In genomic region chr16:25135239-25135878, GRCh38 we compare ENCODE assay signal across 12 cellular contexts. TPM values are rescaled to one million over a fixed set of nuclear protein-coding genes. Genes with fewer than 3 reads are reported as not detected.
DNase-seq lines count a peak whose midpoint lies in the region; ATAC-seq, FAIRE-seq and TF ChIP-seq lines count a peak whose summit lies in the region.
"Had no signal": no experiment of that assay in that cellular context is flagged by ENCODE, and none has a peak within 500 bp of the region (broad histone marks: within the 10 kb centered on the region; RNA-seq: fewer than 3 reads in every experiment).

No MANE protein-coding gene starts in this region.

- no peak for ATAC-seq in natural killer cell treated with Interleukin-12 subunit alpha and Interleukin-12 subunit beta and Interleukin-15 and Interleukin-18, amount 100 ng/mL, for 72 hours
- no peak for ATAC-seq in HG02884 (IDR thresholded peaks at IDR 0.05; ENCODE audit: unreplicated experiment)

- peaks cover 0 to 4% of the 10 kb centered on the region in 2 donors for H3K4me1 Mint-ChIP-seq in natural killer cell treated with Interleukin-12 subunit alpha and Interleukin-12 subunit beta and Interleukin-15 and Interleukin-18, amount 100 ng/mL, for 72 hours (ENCODE audit: low read depth in 2 of 2)
- H3K4me1 Mint-ChIP-seq: activated naive CD4-positive, alpha-beta T cell treated with anti-CD3 and anti-CD28 coated beads, Interleukin-2, amount 10 ng/mL, durations not matched to agents 7 days and 5 days had no signal

- H3K27me3 Mint-ChIP-seq in natural killer cell treated with Interleukin-12 subunit alpha and Interleukin-12 subunit beta and Interleukin-15 and Interleukin-18, amount 100 ng/mL, for 72 hours, result no peaks in the 10 kb centered on the region
- H3K27me3 Mint-ChIP-seq: activated naive CD4-positive, alpha-beta T cell treated with anti-CD3 and anti-CD28 coated beads, Interleukin-2, amount 10 ng/mL, durations not matched to agents 7 days and 5 days had no signal

- no peaks in the 10 kb centered on the region for H3K9me2 ChIP-seq in OCI-LY7 (ENCODE audit: insufficient read depth, low read length)

- H3K79me2 ChIP-seq in OCI-LY7 (ENCODE audit: insufficient read depth, low read depth, low read length), result no peaks in the 10 kb centered on the region
- no peaks in the 10 kb centered on the region for H3K79me2 ChIP-seq in fibroblast of lung (ENCODE audit: control insufficient read depth, insufficient read depth, low read length)

- peak overlapping the region; percentile 42 for H3K27ac ChIP-seq in AG04450 (ENCODE audit: low read depth, low read length)
- no peak overlapping the region for H3K27ac ChIP-seq in OCI-LY7 (ENCODE audit: low read depth, low read length, poor library complexity, severe bottlenecking)
- H3K27ac ChIP-seq in fibroblast of lung (ENCODE audit: insufficient read depth, low read length), result no peak overlapping the region
- H3K27ac ChIP-seq: WERI-Rb-1 had no signal

- BruUV-seq in OCI-LY7 (replicated peaks; lab: Mats Ljungman, UMichigan), result no TSS peak

- H3K4me2 ChIP-seq in OCI-LY7 (ENCODE audit: low read length), result no peak overlapping the region
- H3K4me2 ChIP-seq in fibroblast of lung (ENCODE audit: extremely low read depth, insufficient read depth, low read length), result no peak overlapping the region

- no peak for TF ChIP-seq POLR2A in H54 (IDR thresholded peaks at IDR 0.05; ENCODE audit: low read depth, low read length)

- H3K9me3 ChIP-seq in AG04450 (ENCODE audit: control insufficient read depth, insufficient read depth, low read length) (no peaks in the 10 kb centered on the region), OCI-LY7 (ENCODE audit: low read length) (no peaks in the 10 kb centered on the region), fibroblast of lung (ENCODE audit: control insufficient read depth, insufficient read depth, low read depth, low read length) (no peaks in the 10 kb centered on the region)

- no peaks in the 10 kb centered on the region for H3K4me1 ChIP-seq in OCI-LY7 (ENCODE audit: insufficient read depth, low read length, poor library complexity, severe bottlenecking)
- no peaks in the 10 kb centered on the region for H3K4me1 ChIP-seq in fibroblast of lung (ENCODE audit: control insufficient read depth, extremely low read depth, insufficient read depth, low read length)

- H3K9me3 Mint-ChIP-seq in natural killer cell treated with Interleukin-12 subunit alpha and Interleukin-12 subunit beta and Interleukin-15 and Interleukin-18, amount 100 ng/mL, for 72 hours, result no peaks in the 10 kb centered on the region
- H3K9me3 Mint-ChIP-seq: activated naive CD4-positive, alpha-beta T cell treated with anti-CD3 and anti-CD28 coated beads, Interleukin-2, amount 10 ng/mL, durations not matched to agents 7 days and 5 days had no signal

- in situ Hi-C loops in KBM-7 (cut with MboI; ENCODE audit: low pct_unique_long_range_greater_than_20kb, low sequenced_read_pairs), result no loop called here

- intact Hi-C loops in OCI-LY7 (cut with micrococcal nuclease; ENCODE audit: unreplicated experiment), result no loop called here

- no peak overlapping the region for H3K4me3 Mint-ChIP-seq in natural killer cell treated with Interleukin-12 subunit alpha and Interleukin-12 subunit beta and Interleukin-15 and Interleukin-18, amount 100 ng/mL, for 72 hours
- H3K4me3 Mint-ChIP-seq: activated naive CD4-positive, alpha-beta T cell treated with anti-CD3 and anti-CD28 coated beads, Interleukin-2, amount 10 ng/mL, durations not matched to agents 7 days and 5 days had no signal

- no peaks in the 10 kb centered on the region for H3K27me3 ChIP-seq in AG04450 (ENCODE audit: control insufficient read depth, insufficient read depth, low read length)
- no peaks in the 10 kb centered on the region for H3K27me3 ChIP-seq in fibroblast of lung (ENCODE audit: control insufficient read depth, insufficient read depth, low read length)

- no peak overlapping the region for H3K9ac ChIP-seq in fibroblast of lung (ENCODE audit: insufficient read depth, low read length)

- H2AFZ ChIP-seq in OCI-LY7 (ENCODE audit: low read length) (no peak overlapping the region), fibroblast of lung (ENCODE audit: low read length) (no peak overlapping the region)

- peak; percentile 63 for DNase-seq in AG04450 (ENCODE audit: low read depth, low spot score)
- peak; percentile 52 for DNase-seq in H54 (ENCODE audit: insufficient read length, low spot score)
- no peak for DNase-seq in OCI-LY7 (ENCODE audit: low spot score)
- peak; percentile 52 to 67 for DNase-seq in fibroblast of lung (ENCODE audit: low read depth in 2 of 2)
- DNase-seq in natural killer cell treated with Interleukin-12 subunit alpha and Interleukin-12 subunit beta and Interleukin-15 and Interleukin-18, amount 100 ng/mL, for 72 hours (ENCODE audit: low spot score), result no peak
- DNase-seq in KBM-7, result no peak
- DNase-seq in activated CD4-positive, alpha-beta T cell treated with anti-CD3 and anti-CD28 coated beads, Interleukin-2, amount 50 U/mL, for 4 hours, result no peak
- DNase-seq: activated naive CD4-positive, alpha-beta T cell treated with anti-CD3 and anti-CD28 coated beads, Interleukin-2, amount 10 ng/mL, durations not matched to agents 7 days and 5 days; NCI-H526; WERI-Rb-1 had no signal

- CTCF ChIA-PET in AG04450 (lab: Charles Lee) (interaction anchor here (0.5 to 2.5 kb wide), 20 partner anchors 8 to 596 kb away, joined by 3 to 18 read pairs (median 4); partner anchors contain the start of gene RBBP6), OCI-LY7 (lab: Charles Lee; ENCODE audit: unreplicated experiment) (no interaction called here)

- H3K36me3 ChIP-seq in OCI-LY7 (ENCODE audit: insufficient read depth, low read length), result peaks cover 46% of the 10 kb centered on the region
- H3K36me3 ChIP-seq in fibroblast of lung (ENCODE audit: control insufficient read depth, insufficient read depth, low read length), result no peaks in the 10 kb centered on the region

- POLR2A ChIA-PET in AG04450 (lab: Yijun Ruan, JAX), result no interaction called here
- POLR2A ChIA-PET in OCI-LY7 (lab: Charles Lee), result no interaction called here

- peaks cover 18% of the 10 kb centered on the region for H3K36me3 Mint-ChIP-seq in natural killer cell treated with Interleukin-12 subunit alpha and Interleukin-12 subunit beta and Interleukin-15 and Interleukin-18, amount 100 ng/mL, for 72 hours

- no peaks in the 10 kb centered on the region for H4K20me1 ChIP-seq in OCI-LY7 (ENCODE audit: insufficient read depth, low read length)
- no peaks in the 10 kb centered on the region for H4K20me1 ChIP-seq in fibroblast of lung (ENCODE audit: control insufficient read depth, extremely low read depth, insufficient read depth, low read length)

- H3K4me3 ChIP-seq in AG04450 (ENCODE audit: low read depth, low read length) (no peak overlapping the region), OCI-LY7 (ENCODE audit: low read depth, low read length, poor library complexity, severe bottlenecking) (no peak overlapping the region), fibroblast of lung (replicated peaks in 1 of 4; ENCODE audit: control extremely low read depth in 1 of 4, insufficient read depth in 1 of 4, low read depth in 3 of 4, low read length in 4 of 4) (no peak overlapping the region)

- FAIRE-seq in H54 (lab: Jason Lieb, UNC), result peak; percentile 74
- FAIRE-seq: endothelial cell of umbilical vein had no signal

- TF ChIP-seq CTCF in AG04450 (IDR thresholded peaks at IDR 0.05; ENCODE audit: low read depth, low read length), result peak; percentile 67
- TF ChIP-seq CTCF in OCI-LY7 (conservative IDR thresholded peaks at IDR 0.05; ENCODE audit: low read length), result 0 out of 2 replicates have a peak, but pooled peaks have one; percentile 19
- peak; percentile 26 to 28 for TF ChIP-seq CTCF in fibroblast of lung (conservative IDR thresholded peaks at IDR 0.05 in 1 of 2, IDR thresholded peaks at IDR 0.05 in 1 of 2; ENCODE audit: low read depth in 1 of 2, low read length in 2 of 2)

- H3K27ac Mint-ChIP-seq in natural killer cell treated with Interleukin-12 subunit alpha and Interleukin-12 subunit beta and Interleukin-15 and Interleukin-18, amount 100 ng/mL, for 72 hours, result peak overlapping the region in 1 of 2 donors; percentile 14
- H3K27ac Mint-ChIP-seq: activated naive CD4-positive, alpha-beta T cell treated with anti-CD3 and anti-CD28 coated beads, Interleukin-2, amount 10 ng/mL, durations not matched to agents 7 days and 5 days had no signal

RNA-seq across cellular contexts. Expression of gene LCMT1, which starts 23.8 kb away (rescaled TPM):
- polyA plus RNA-seq in AG04450 (2011; rRNA removed) (41.7 and 46.9 TPM in 2 replicates), fibroblast of lung (45.8 and 49.0 TPM in 2 replicates)
- 46.0 and 46.7 TPM in 2 replicates for polyA minus RNA-seq in AG04450 (2011; rRNA and poly(A)+ RNA removed)
- total RNA-seq in OCI-LY7 (2014; rRNA removed; shearing (Covaris generic)), result 19.4 and 31.3 TPM in 2 replicates
- total RNA-seq in OCI-LY7 (2022) (41.1 and 42.0 TPM in 2 replicates), fibroblast of lung (40.8 and 49.6 TPM in 2 replicates)
- polyA plus RNA-seq in fibroblast of lung (2012), result 40.5 and 41.8 TPM in 2 replicates
- polyA minus RNA-seq in fibroblast of lung (ENCODE audit: low replicate concordance), result 42.0 and 69.9 TPM in 2 replicates
- total RNA-seq in natural killer cell treated with Interleukin-12 subunit alpha and Interleukin-12 subunit beta and Interleukin-15 and Interleukin-18, amount 100 ng/mL, for 72 hours, result 10 to 100 TPM; 42.6 to 50.0 TPM

Comparison
In these comparisons a context has a peak if more than half of its experiments do, and no peak if none do; other contexts are left out.
1. DNase-seq: peak in AG04450 (single experiment), H54 (single experiment) and fibroblast of lung (2 of 2); none in OCI-LY7 (single experiment), natural killer cell treated with Interleukin-12 subunit alpha and Interleukin-12 subunit beta and Interleukin-15 and Interleukin-18, amount 100 ng/mL, for 72 hours (single experiment), KBM-7 (single experiment) and activated CD4-positive, alpha-beta T cell treated with anti-CD3 and anti-CD28 coated beads, Interleukin-2, amount 50 U/mL, for 4 hours (0 of 2).
2. Peak in every context shown above with its lines, with median percentiles within 50 percentile points of each other: CTCF ChIP-seq.